ENCODE assay signal across 8 cellular contexts in genomic region chr13:114148521-114148855, GRCh38. TPM values are rescaled to one million over a fixed set of nuclear protein-coding genes. Genes with fewer than 3 reads are reported as not detected.
DNase-seq lines count a peak whose midpoint lies in the region; ATAC-seq and TF ChIP-seq lines count a peak whose summit lies in the region.
"Had no signal": no experiment of that assay in that cellular context is flagged by ENCODE, and none has a peak within 500 bp of the region (broad histone marks: within the 10 kb centered on the region; RNA-seq: fewer than 3 reads in every experiment).

No MANE protein-coding gene starts in this region.

- peak overlapping the region; percentile 96 for H3K27ac Mint-ChIP-seq in T-helper 2 cell treated with Interferon-gamma antibody and Interleukin-4, amounts not matched to agents 5 μg/mL and 100 μg/mL, for 36 hours

- peak overlapping the region; percentile 84 for H3K4me3 Mint-ChIP-seq in T-helper 2 cell treated with Interferon-gamma antibody and Interleukin-4, amounts not matched to agents 5 μg/mL and 100 μg/mL, for 36 hours

- H3K9me3 Mint-ChIP-seq in T-helper 2 cell treated with Interferon-gamma antibody and Interleukin-4, amounts not matched to agents 5 μg/mL and 100 μg/mL, for 36 hours: peaks cover 1% of the 10 kb centered on the region

- no peaks in the 10 kb centered on the region for H3K36me3 ChIP-seq in transverse colon
- H3K36me3 ChIP-seq in psoas muscle (ENCODE audit: insufficient read depth in 1 of 2, low read depth in 1 of 2): no peaks in the 10 kb centered on the region

- H3K27me3 ChIP-seq in transverse colon: no peaks in the 10 kb centered on the region
- H3K27me3 ChIP-seq in psoas muscle (ENCODE audit: insufficient read depth in 3 of 3, low read length in 2 of 3): no peaks in the 10 kb centered on the region

- H3K36me3 Mint-ChIP-seq in T-helper 2 cell treated with Interferon-gamma antibody and Interleukin-4, amounts not matched to agents 5 μg/mL and 100 μg/mL, for 36 hours (ENCODE audit: low read depth): peaks cover 12% of the 10 kb centered on the region

- H3K4me3 ChIP-seq in coronary artery (no peak overlapping the region), transverse colon (no peak overlapping the region), psoas muscle (no peak overlapping the region)

- TF ChIP-seq EP300 in transverse colon (IDR thresholded peaks at IDR 0.05; ENCODE audit: low read depth): no peak

- ATAC-seq in HG03025 (IDR thresholded peaks at IDR 0.05; ENCODE audit: low FRiP score, unreplicated experiment) (peak; percentile 76), psoas muscle (no peak)

- WGBS in transverse colon (ENCODE audit: low coverage in 1 of 2), 2 donors: 59 to 60% methylated on average over 4 to 8 of the region's 8 CpGs
- WGBS in psoas muscle, 3 donors: 67 to 70% (median 70%) methylated on average over 8 of the region's 8 CpGs

- no peak for TF ChIP-seq POLR2A in transverse colon (IDR thresholded peaks at IDR 0.05)

- DNase-seq in GM19238 (ENCODE audit: insufficient read length, low spot score) (peak; percentile 59), coronary artery (ENCODE audit: low spot score) (peak; percentile 57), transverse colon (peak; percentile 64), NCI-H146 (lab: John Stamatoyannopoulos, UW) (no peak), psoas muscle (no peak)
- DNase-seq in T-helper 2 cell treated with Interferon-gamma antibody and Interleukin-4, amounts not matched to agents 5 μg/mL and 100 μg/mL, for 36 hours (ENCODE audit: low spot score): peak; percentile 84

- intact Hi-C loops in transverse colon (cut with DNase I; ENCODE audit: low total_unique reads): no loop called here
- intact Hi-C loops in psoas muscle (cut with DNase I): no loop called here

- no peaks in the 10 kb centered on the region for H3K9me3 ChIP-seq in transverse colon
- H3K9me3 ChIP-seq in psoas muscle: no peaks in the 10 kb centered on the region

- in situ Hi-C loops in transverse colon (cut with MboI; ENCODE audit: low pct_ligation_motif_present in 1 of 4, low pct_unique_long_range_greater_than_20kb in 1 of 4, low sequenced_read_pairs in 3 of 4): no loop called here

- TF ChIP-seq CTCF in coronary artery (IDR thresholded peaks at IDR 0.05) (no peak), transverse colon (IDR thresholded peaks at IDR 0.05) (no peak), psoas muscle (IDR thresholded peaks at IDR 0.05) (no peak)

- peaks cover 7 to 25% (median 17%) of the 10 kb centered on the region in 4 donors for H3K4me1 ChIP-seq in transverse colon
- peaks cover 4% of the 10 kb centered on the region for H3K4me1 ChIP-seq in psoas muscle

- H3K27ac ChIP-seq in coronary artery: no peak overlapping the region
- H3K27ac ChIP-seq in transverse colon: peak overlapping the region in 1 of 4 donors; percentile 17
- H3K27ac ChIP-seq in psoas muscle: no peak overlapping the region

- peaks cover 77% of the 10 kb centered on the region for H3K4me1 Mint-ChIP-seq in T-helper 2 cell treated with Interferon-gamma antibody and Interleukin-4, amounts not matched to agents 5 μg/mL and 100 μg/mL, for 36 hours (ENCODE audit: low read depth)

- peaks cover 20% of the 10 kb centered on the region for H3K27me3 Mint-ChIP-seq in T-helper 2 cell treated with Interferon-gamma antibody and Interleukin-4, amounts not matched to agents 5 μg/mL and 100 μg/mL, for 36 hours (ENCODE audit: low read depth)

RNA-seq across cellular contexts. Expression of gene RASA3, which starts 16.1 kb away (rescaled TPM):
- 10 to 100 TPM in 1 of 4 donors, 1 to 10 TPM in 3; 4.4 to 15.6 (median 8.5) TPM for total RNA-seq in transverse colon
- total RNA-seq in psoas muscle: 10 to 100 TPM in 3 of 4 donors, 1 to 10 TPM in 1; 9.2 to 20.2 (median 14.5) TPM
- 10 to 100 TPM in 1 of 3 donors, 1 to 10 TPM in 2; 4.8 to 24.4 (median 5.2) TPM for polyA plus RNA-seq in psoas muscle

RNA-seq across cellular contexts. Expression of gene CFAP97D2, which starts 30.6 kb away (rescaled TPM):
- total RNA-seq in transverse colon (not detected), psoas muscle (not detected)
- polyA plus RNA-seq in psoas muscle: under 1 TPM in 1 of 3 donors, not detected in 2; 0.09 TPM
- total RNA-seq: RPMI7951 had no signal

Comparison
In these comparisons a context has a peak if more than half of its experiments do, and no peak if none do; other contexts are left out.
1. DNase-seq: peak in GM19238 (single experiment), T-helper 2 cell treated with Interferon-gamma antibody and Interleukin-4, amounts not matched to agents 5 μg/mL and 100 μg/mL, for 36 hours (single experiment), coronary artery (single experiment) and transverse colon (single experiment); none in NCI-H146 (single experiment) and psoas muscle (0 of 2).